ENCODE assay signal across 8 cellular contexts in genomic region chr2:216082388-216082733, GRCh38. TPM values are rescaled to one million over a fixed set of nuclear protein-coding genes. Genes with fewer than 3 reads are reported as not detected.
DNase-seq lines count a peak whose midpoint lies in the region; ATAC-seq and TF ChIP-seq lines count a peak whose summit lies in the region.

No MANE protein-coding gene starts in this region.

- H3K9ac ChIP-seq in GM23248 (peak overlapping the region; percentile 77), fibroblast of lung (ENCODE audit: insufficient read depth, low read length) (no peak overlapping the region), rectal smooth muscle tissue (ENCODE audit: low read length) (peak overlapping the region; percentile 30)

- H3K9me3 ChIP-seq in GM23248 (ENCODE audit: low read depth) (no peaks in the 10 kb centered on the region), SJCRH30 (replicated peaks) (no peaks in the 10 kb centered on the region), fibroblast of lung (ENCODE audit: control insufficient read depth, insufficient read depth, low read depth, low read length) (no peaks in the 10 kb centered on the region)

- H3K4me3 ChIP-seq in GM23248 (peak overlapping the region; percentile 84), SJCRH30 (peak overlapping the region; percentile 74), fibroblast of lung (replicated peaks in 1 of 4; ENCODE audit: control extremely low read depth in 1 of 4, insufficient read depth in 1 of 4, low read depth in 3 of 4, low read length in 4 of 4) (peak overlapping the region in 3 of 4 experiments; percentile 73 to 83 (median 74)), rectal smooth muscle tissue (ENCODE audit: low read length) (peak overlapping the region; percentile 82)

- H2AFZ ChIP-seq in GM23248 (peak overlapping the region; percentile 91), fibroblast of lung (ENCODE audit: low read length) (no peak overlapping the region)

- WGBS in GM23248 (ENCODE audit: low coverage in 1 of 2, low lambda C conversion rate in 2 of 2, missing lambda C conversion rate in 2 of 2), 2 experiments, result 52 to 57% methylated on average over 7 of the region's 7 CpGs

- H3K4me2 ChIP-seq in GM23248 (ENCODE audit: unreplicated experiment) (peak overlapping the region; percentile 81), fibroblast of lung (ENCODE audit: extremely low read depth, insufficient read depth, low read length) (peak overlapping the region; percentile 73)

- ATAC-seq in GM21360 (IDR thresholded peaks at IDR 0.05; ENCODE audit: unreplicated experiment) (no peak), GM21515 (IDR thresholded peaks at IDR 0.05; ENCODE audit: unreplicated experiment) (no peak)

- H3K79me2 ChIP-seq in GM23248 (ENCODE audit: insufficient read depth) (no peaks in the 10 kb centered on the region), fibroblast of lung (ENCODE audit: control insufficient read depth, insufficient read depth, low read length) (no peaks in the 10 kb centered on the region)

- H3K9me2 ChIP-seq in GM23248 (ENCODE audit: insufficient read depth), result no peaks in the 10 kb centered on the region

- no peak for DNase-seq in GM23248
- DNase-seq in SJCRH30, result peak in 1 of 2 experiments; percentile 27
- no peak for DNase-seq in fibroblast of lung (ENCODE audit: low read depth in 2 of 2)
- DNase-seq in NCI-H226, result no peak
- no peak for DNase-seq in middle frontal gyrus (ENCODE audit: extremely low spot score, low spot score)

- in situ Hi-C loops in GM23248 (cut with MboI), result no loop called here

- 0 out of 2 replicates have a peak, but pooled peaks cover 4% of the 10 kb centered on the region for H3K4me1 ChIP-seq in GM23248 (ENCODE audit: insufficient read depth)
- peaks cover 28% of the 10 kb centered on the region for H3K4me1 ChIP-seq in SJCRH30
- H3K4me1 ChIP-seq in fibroblast of lung (ENCODE audit: control insufficient read depth, extremely low read depth, insufficient read depth, low read length), result no peaks in the 10 kb centered on the region
- peaks cover 7% of the 10 kb centered on the region for H3K4me1 ChIP-seq in rectal smooth muscle tissue (ENCODE audit: control insufficient read depth, insufficient read depth, low read length)

- no peaks in the 10 kb centered on the region for H3F3A ChIP-seq in GM23248 (ENCODE audit: insufficient read depth)

- H3K27me3 ChIP-seq in GM23248 (replicated peaks; ENCODE audit: insufficient read depth) (no peaks in the 10 kb centered on the region), SJCRH30 (no peaks in the 10 kb centered on the region), fibroblast of lung (ENCODE audit: control insufficient read depth, insufficient read depth, low read length) (no peaks in the 10 kb centered on the region), rectal smooth muscle tissue (ENCODE audit: control insufficient read depth, insufficient read depth, low read length) (no peaks in the 10 kb centered on the region)

- H4K20me1 ChIP-seq in GM23248 (ENCODE audit: insufficient read depth), result no peaks in the 10 kb centered on the region
- no peaks in the 10 kb centered on the region for H4K20me1 ChIP-seq in fibroblast of lung (ENCODE audit: control insufficient read depth, extremely low read depth, insufficient read depth, low read length)

- no peak for TF ChIP-seq CTCF in fibroblast of lung (conservative IDR thresholded peaks at IDR 0.05 in 1 of 2, IDR thresholded peaks at IDR 0.05 in 1 of 2; ENCODE audit: low read depth in 1 of 2, low read length in 2 of 2)

- H3K27ac ChIP-seq in GM23248, result no peak overlapping the region
- peak overlapping the region; percentile 38; the same call in 1 of the 2 replicates for H3K27ac ChIP-seq in SJCRH30
- no peak overlapping the region for H3K27ac ChIP-seq in fibroblast of lung (ENCODE audit: insufficient read depth, low read length)
- no peak overlapping the region for H3K27ac ChIP-seq in rectal smooth muscle tissue (ENCODE audit: low read depth, low read length)

- H3K36me3 ChIP-seq in GM23248 (ENCODE audit: low read depth) (no peaks in the 10 kb centered on the region), SJCRH30 (no peaks in the 10 kb centered on the region), fibroblast of lung (ENCODE audit: control insufficient read depth, insufficient read depth, low read length) (no peaks in the 10 kb centered on the region), rectal smooth muscle tissue (ENCODE audit: control insufficient read depth, insufficient read depth, low read length) (no peaks in the 10 kb centered on the region)

RNA-seq across cellular contexts. Expression of gene TMEM169, which starts 0.6 kb away (rescaled TPM):
- total RNA-seq in GM23248 (2014; rRNA removed; shearing (Covaris generic)), result under 0.01 TPM in 1 of 2 replicates, not detected in the other
- polyA plus RNA-seq in GM23248 (2016; fragmentation: Nextera tagmentation; extraction: Ambion mirVana) (0.11 and 0.25 TPM in 2 replicates), fibroblast of lung (0.10 TPM in 2 replicates)
- total RNA-seq in SJCRH30 (2014; rRNA removed; shearing (Covaris generic)), result 6.6 and 8.2 TPM in 2 replicates
- total RNA-seq in fibroblast of lung, result 0.26 and 0.50 TPM in 2 replicates
- polyA plus RNA-seq in fibroblast of lung (2012), result 0.06 and 0.36 TPM in 2 replicates
- polyA minus RNA-seq in fibroblast of lung (ENCODE audit: low replicate concordance), result 0.55 TPM in 1 of 2 replicates, not detected in the other

RNA-seq across cellular contexts. Expression of gene PECR, which starts 0.8 kb away (rescaled TPM):
- 2.0 and 8.2 TPM in 2 replicates for total RNA-seq in GM23248 (2014; rRNA removed; shearing (Covaris generic))
- polyA plus RNA-seq in GM23248 (2016; fragmentation: Nextera tagmentation; extraction: Ambion mirVana), result 4.2 and 5.4 TPM in 2 replicates
- 20.5 and 21.0 TPM in 2 replicates for total RNA-seq in SJCRH30 (2014; rRNA removed; shearing (Covaris generic))
- 19.3 and 22.6 TPM in 2 replicates for total RNA-seq in fibroblast of lung
- polyA plus RNA-seq in fibroblast of lung, result 11.7 and 15.4 TPM in 2 replicates
- 7.1 and 10.2 TPM in 2 replicates for polyA plus RNA-seq in fibroblast of lung (2012)
- polyA minus RNA-seq in fibroblast of lung (ENCODE audit: low replicate concordance), result 2.6 and 6.8 TPM in 2 replicates

RNA-seq across cellular contexts. Expression of gene XRCC5, which starts 26.8 kb away (rescaled TPM):
- 197 and 202 TPM in 2 replicates for total RNA-seq in GM23248 (2014; rRNA removed; shearing (Covaris generic))
- polyA plus RNA-seq in GM23248 (2016; fragmentation: Nextera tagmentation; extraction: Ambion mirVana) (249 and 254 TPM in 2 replicates), fibroblast of lung (278 and 339 TPM in 2 replicates)
- 449 and 483 TPM in 2 replicates for total RNA-seq in SJCRH30 (2014; rRNA removed; shearing (Covaris generic))
- 148 and 152 TPM in 2 replicates for total RNA-seq in fibroblast of lung
- polyA plus RNA-seq in fibroblast of lung (2012), result 163 and 257 TPM in 2 replicates
- polyA minus RNA-seq in fibroblast of lung (ENCODE audit: low replicate concordance), result 120 and 287 TPM in 2 replicates
